In genomic region chrX:134669378-134670098, GRCh38 we compare ENCODE assay signal across 9 cellular contexts. TPM values are rescaled to one million over a fixed set of nuclear protein-coding genes. Genes with fewer than 3 reads are reported as not detected.
A peak's percentile ranks its signal among the peaks of the same experiment; 100 is the strongest.
DNase-seq lines count a peak whose midpoint lies in the region; ATAC-seq, FAIRE-seq and TF ChIP-seq lines count a peak whose summit lies in the region.
"Had no signal": no experiment of that assay in that cellular context is flagged by ENCODE, and none has a peak within 500 bp of the region (broad histone marks: within the 10 kb centered on the region; RNA-seq: fewer than 3 reads in every experiment).

No MANE protein-coding gene starts in this region.

- no peaks in the 10 kb centered on the region for H3K79me2 ChIP-seq in keratinocyte (ENCODE audit: control insufficient read depth, insufficient read depth, low read length)
- no peaks in the 10 kb centered on the region for H3K79me2 ChIP-seq in Karpas-422 (ENCODE audit: low read length)

- TF ChIP-seq POLR2A in body of pancreas (IDR thresholded peaks at IDR 0.05) (no peak), upper lobe of left lung (IDR thresholded peaks at IDR 0.05) (no peak)

- H3K4me2 ChIP-seq in keratinocyte (ENCODE audit: control insufficient read depth, extremely low read depth, insufficient read depth, low read depth, low read length) (no peak overlapping the region), Karpas-422 (ENCODE audit: low read depth, low read length, poor library complexity, severe bottlenecking) (no peak overlapping the region)

- H3K27ac ChIP-seq in body of pancreas (peak overlapping the region in 2 of 4 donors; percentile 3 to 52), keratinocyte (ENCODE audit: control insufficient read depth, insufficient read depth, low read length) (peak overlapping the region; percentile 70), upper lobe of left lung (peak overlapping the region in 3 of 4 donors; percentile 48 to 63 (median 52)), Karpas-422 (ENCODE audit: low read length) (no peak overlapping the region)

- H3K27me3 ChIP-seq in body of pancreas (no peaks in the 10 kb centered on the region), keratinocyte (ENCODE audit: control insufficient read depth, extremely low read depth, insufficient read depth, low read length) (no peaks in the 10 kb centered on the region), upper lobe of left lung (no peaks in the 10 kb centered on the region), Karpas-422 (ENCODE audit: low read length) (0 out of 2 replicates have a peak, but pooled peaks cover 3% of the 10 kb centered on the region)

- TF ChIP-seq EP300 in upper lobe of left lung (IDR thresholded peaks at IDR 0.05) = no peak

- H3K4me1 ChIP-seq in body of pancreas = peaks cover 10% of the 10 kb centered on the region
- H3K4me1 ChIP-seq in keratinocyte (ENCODE audit: control insufficient read depth, extremely low read depth, insufficient read depth, low read length) = peaks cover 21% of the 10 kb centered on the region
- peaks cover 0 to 12% (median 2%) of the 10 kb centered on the region in 4 donors for H3K4me1 ChIP-seq in upper lobe of left lung
- H3K4me1 ChIP-seq in Karpas-422 (ENCODE audit: low read length) = no peaks in the 10 kb centered on the region

- H3K36me3 ChIP-seq in body of pancreas (replicated peaks in 1 of 2; ENCODE audit: insufficient read depth in 1 of 2, low read depth in 2 of 2) = no peaks in the 10 kb centered on the region
- no peaks in the 10 kb centered on the region for H3K36me3 ChIP-seq in keratinocyte (ENCODE audit: control insufficient read depth in 2 of 2, extremely low read depth in 1 of 2, insufficient read depth in 2 of 2, low read length in 2 of 2)
- no peaks in the 10 kb centered on the region for H3K36me3 ChIP-seq in upper lobe of left lung
- H3K36me3 ChIP-seq in Karpas-422 (ENCODE audit: insufficient read depth, low read length) = no peaks in the 10 kb centered on the region

- dilution Hi-C loops in keratinocyte (cut with MboI; ENCODE audit: extremely low pct_ligation_motif_present, low sequenced_read_pairs) = no loop called here

- H4K20me1 ChIP-seq in keratinocyte (ENCODE audit: control insufficient read depth, extremely low read depth, insufficient read depth, low read length) (no peaks in the 10 kb centered on the region), Karpas-422 (ENCODE audit: insufficient read depth, low read depth, low read length) (no peaks in the 10 kb centered on the region)

- DNase-seq in HK-2 (ENCODE audit: unreplicated experiment) = peak; percentile 67
- DNase-seq in body of pancreas = peak in 3 of 4 donors; percentile 9 to 24 (median 20)
- no peak for DNase-seq in keratinocyte (ENCODE audit: low read depth, low spot score)
- peak; percentile 21 to 34 for DNase-seq in upper lobe of left lung
- no peak for DNase-seq in NCI-H1092 treated with DMSO at 0.1 percent for 48 hours (lab: John Stamatoyannopoulos, UW)
- no peak for DNase-seq in GM19239 (ENCODE audit: insufficient read length, low spot score)
- DNase-seq in Karpas-422 = no peak
- DNase-seq: NCI-H1105 treated with DMSO at 0.1 percent for 48 hours had no signal

- H3K9ac ChIP-seq in keratinocyte (ENCODE audit: control insufficient read depth, extremely low read depth, insufficient read depth, low read length) (peak overlapping the region; percentile 18), Karpas-422 (ENCODE audit: low read length) (no peak overlapping the region)

- no peak overlapping the region for H2AFZ ChIP-seq in keratinocyte (ENCODE audit: control insufficient read depth, low read length)
- H2AFZ ChIP-seq in Karpas-422 (ENCODE audit: low read length) = no peak overlapping the region

- H3K4me3 ChIP-seq in body of pancreas (no peak overlapping the region), keratinocyte (ENCODE audit: control insufficient read depth in 2 of 3, extremely low read depth in 1 of 3, insufficient read depth in 2 of 3, low read depth in 1 of 3, low read length in 3 of 3) (no peak overlapping the region), upper lobe of left lung (no peak overlapping the region), Karpas-422 (ENCODE audit: low read length) (no peak overlapping the region)

- H3K9me1 ChIP-seq in keratinocyte (ENCODE audit: control insufficient read depth, extremely low read depth, insufficient read depth, low read length) = no peaks in the 10 kb centered on the region

- no peaks in the 10 kb centered on the region for H3K9me2 ChIP-seq in Karpas-422 (replicated peaks; ENCODE audit: insufficient read depth, low read length)

- intact Hi-C loops in body of pancreas (cut with DNase I) = no loop called here

- TF ChIP-seq CTCF in body of pancreas (IDR thresholded peaks at IDR 0.05) = no peak
- TF ChIP-seq CTCF in keratinocyte (optimal IDR thresholded peaks at IDR 0.05 in 1 of 3, IDR thresholded peaks at IDR 0.05 in 1 of 3, conservative IDR thresholded peaks at IDR 0.05 in 1 of 3; ENCODE audit: extremely low read depth in 1 of 3, insufficient read depth in 2 of 3, low read length in 3 of 3) = no peak
- TF ChIP-seq CTCF in upper lobe of left lung (IDR thresholded peaks at IDR 0.05) = no peak

- ATAC-seq in body of pancreas = peak; percentile 38
- peak; percentile 45 to 87 for ATAC-seq in upper lobe of left lung (ENCODE audit: low FRiP score in 2 of 2)

- H3K9me3 ChIP-seq in body of pancreas = no peaks in the 10 kb centered on the region
- H3K9me3 ChIP-seq in keratinocyte (ENCODE audit: control insufficient read depth, low read depth, low read length) = no peaks in the 10 kb centered on the region
- H3K9me3 ChIP-seq in upper lobe of left lung = no peaks in the 10 kb centered on the region
- H3K9me3 ChIP-seq in Karpas-422 (ENCODE audit: low read length) = no peaks in the 10 kb centered on the region

- WGBS in body of pancreas, 2 donors = 76 to 93% methylated on average over 4 to 9 of the region's 14 CpGs
- WGBS in upper lobe of left lung, 2 donors = 82 to 92% methylated on average over 6 to 14 of the region's 14 CpGs

- peak; percentile 17 for FAIRE-seq in keratinocyte (lab: Jason Lieb, UNC)
- FAIRE-seq in GM19239 (lab: Jason Lieb, UNC) = no peak

RNA-seq across cellular contexts. Expression of gene PLAC1, which starts 11.3 kb away (rescaled TPM):
- not detected for total RNA-seq in body of pancreas
- polyA plus RNA-seq in keratinocyte = 8.5 to 13.7 TPM (median 9.7 TPM) in 3 replicates
- not detected for polyA plus RNA-seq in keratinocyte (2011; ENCODE audit: low read depth)
- polyA plus RNA-seq in keratinocyte (2011; cell fraction: cytosol; rRNA removed) = 3.4 and 3.5 TPM in 2 replicates
- polyA plus RNA-seq in keratinocyte (2011; cell fraction: nucleus; rRNA removed) = 11.8 and 14.2 TPM in 2 replicates
- polyA plus RNA-seq in keratinocyte (2012; ENCODE audit: low replicate concordance) = 5.2 and 8.7 TPM in 2 replicates
- 4.3 to 7.8 TPM (median 4.6 TPM) in 3 replicates for polyA minus RNA-seq in keratinocyte
- polyA minus RNA-seq in keratinocyte (2011; cell fraction: cytosol; rRNA and poly(A)+ RNA removed) = not detected
- polyA minus RNA-seq in keratinocyte (2011; cell fraction: nucleus; rRNA and poly(A)+ RNA removed) = 3.6 and 7.8 TPM in 2 replicates
- not detected for total RNA-seq in upper lobe of left lung
- not detected in 2 replicates for total RNA-seq in Karpas-422 (2014; rRNA removed; shearing (Covaris generic); ENCODE audit: low replicate concordance)
- total RNA-seq: kidney epithelial cell had no signal

Comparison
In these comparisons a context has a peak if more than half of its experiments do, and no peak if none do; other contexts are left out.
1. DNase-seq: peak in HK-2 (single experiment), body of pancreas (3 of 4) and upper lobe of left lung (2 of 2); none in keratinocyte (single experiment), NCI-H1092 treated with DMSO at 0.1 percent for 48 hours (single experiment), GM19239 (single experiment) and Karpas-422 (single experiment).